In the genomic region with DNA sequence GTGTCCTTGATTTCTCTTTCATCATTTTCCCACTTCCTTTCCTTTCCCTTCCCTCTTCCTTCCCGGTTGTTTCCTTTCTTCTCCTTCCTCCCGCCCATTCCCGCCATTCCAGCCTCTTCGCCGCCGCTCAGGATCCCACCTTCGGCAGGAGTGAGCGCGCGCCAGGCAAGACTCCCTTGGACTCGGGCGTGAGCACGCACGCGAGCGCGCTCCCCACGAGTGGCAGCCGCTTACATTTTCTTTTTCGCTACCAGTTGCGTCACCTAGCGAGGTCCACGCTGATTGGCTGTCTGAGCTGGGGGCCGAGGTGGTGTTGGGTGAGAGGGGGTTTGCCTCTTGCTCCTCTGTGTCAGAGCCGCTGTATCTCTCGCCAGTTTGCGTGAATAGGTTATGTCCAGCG, we compare ENCODE assay signal across 8 cellular contexts.
DNase-seq lines count a peak whose midpoint lies in the region; ATAC-seq and FAIRE-seq lines count a peak whose summit lies in the region.

No MANE protein-coding gene starts in this region.

- DNase-seq in amniotic epithelial cell (ENCODE audit: low read depth) (peak; percentile 57), DMS153 treated with DMSO at 0.1 percent for 48 hours (lab: John Stamatoyannopoulos, UW; ENCODE audit: unreplicated experiment) (no peak), urothelium cell line (ENCODE audit: low spot score) (no peak)
- peak; percentile 33 for DNase-seq in stimulated activated naive CD8-positive, alpha-beta T cell treated with anti-CD3 and anti-CD28 coated beads, Interleukin-15, Interleukin-2, amounts not matched to agents 100 U/mL and 50 U/mL, for 24 hours
- no peak for DNase-seq in activated CD4-positive, CD25-positive, alpha-beta regulatory T cell (lab: John Stamatoyannopoulos, UW)

- FAIRE-seq in A204.1 (lab: Jason Lieb, UNC) = peak; percentile 92
- no peak for FAIRE-seq in urothelium cell line (lab: Jason Lieb, UNC)

- H3K9me3 ChIP-seq in iPS-15b (ENCODE audit: control insufficient read depth, insufficient read depth, low read length) = no peaks in the 10 kb centered on the region

- no peaks in the 10 kb centered on the region for H3K27me3 ChIP-seq in iPS-15b (ENCODE audit: control insufficient read depth, insufficient read depth, low read length)

- no peaks in the 10 kb centered on the region for H3K36me3 ChIP-seq in iPS-15b (ENCODE audit: control insufficient read depth, insufficient read depth, low read length)

- ATAC-seq in HG03280 (IDR thresholded peaks at IDR 0.05; ENCODE audit: unreplicated experiment) = peak; percentile 62
- no peak for ATAC-seq in stimulated activated naive CD8-positive, alpha-beta T cell treated with anti-CD3 and anti-CD28 coated beads, Interleukin-15, Interleukin-2, amounts not matched to agents 100 U/mL and 50 U/mL, for 24 hours

- no peak overlapping the region for H3K9ac ChIP-seq in iPS-15b (ENCODE audit: low read depth, low read length)

- H3K4me3 ChIP-seq in iPS-15b (ENCODE audit: low read depth, low read length) = peak overlapping the region; percentile 53

- no peaks in the 10 kb centered on the region for H3K4me1 ChIP-seq in iPS-15b (ENCODE audit: control insufficient read depth, insufficient read depth, low read length)

Comparison
In these comparisons a context has a peak if more than half of its experiments do, and no peak if none do; other contexts are left out.
1. DNase-seq: peak in amniotic epithelial cell (single experiment) and stimulated activated naive CD8-positive, alpha-beta T cell treated with anti-CD3 and anti-CD28 coated beads, Interleukin-15, Interleukin-2, amounts not matched to agents 100 U/mL and 50 U/mL, for 24 hours (single experiment); none in DMS153 treated with DMSO at 0.1 percent for 48 hours (single experiment), urothelium cell line (single experiment) and activated CD4-positive, CD25-positive, alpha-beta regulatory T cell (0 of 4).